Comparison of ENCODE assay signal across 11 cellular contexts in the genomic region with DNA sequence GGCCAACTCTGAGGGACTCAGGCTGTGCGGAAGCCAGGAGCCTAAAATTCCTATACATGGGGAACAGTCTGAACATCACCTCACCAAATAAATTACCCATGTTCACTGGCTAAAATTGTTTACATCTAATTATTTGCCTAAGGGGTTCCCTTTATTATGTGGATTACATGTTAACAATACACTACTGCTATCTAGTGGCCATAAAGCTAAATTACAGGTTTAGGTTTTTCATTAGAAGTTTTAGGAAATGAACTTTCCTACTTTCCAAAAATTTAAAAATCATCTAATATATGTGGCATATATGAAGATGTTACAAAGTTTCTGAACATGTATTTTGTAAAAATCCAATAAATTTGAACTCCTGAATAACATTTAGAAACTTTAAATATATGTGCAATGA. TPM values are rescaled to one million over a fixed set of nuclear protein-coding genes. Genes with fewer than 3 reads are reported as not detected.
A peak's percentile ranks its signal among the peaks of the same experiment; 100 is the strongest.
DNase-seq lines count a peak whose midpoint lies in the region; ATAC-seq and TF ChIP-seq lines count a peak whose summit lies in the region.
"Had no signal": no experiment of that assay in that cellular context is flagged by ENCODE, and none has a peak within 500 bp of the region (broad histone marks: within the 10 kb centered on the region; RNA-seq: fewer than 3 reads in every experiment).

No MANE protein-coding gene starts in this region.

- H3K27me3 ChIP-seq in upper lobe of right lung = no peaks in the 10 kb centered on the region

- no peak overlapping the region for H3K27ac Mint-ChIP-seq in chondrocyte (ENCODE audit: unreplicated experiment)
- no peak overlapping the region for H3K27ac Mint-ChIP-seq in progenitor cell of endocrine pancreas
- H3K27ac Mint-ChIP-seq: CD4-positive, alpha-beta T cell; T-cell had no signal

- no peak overlapping the region for H3K27ac ChIP-seq in upper lobe of right lung

- TF ChIP-seq CTCF in LNCAP (IDR thresholded peaks at IDR 0.05) (peak; percentile 62), chondrocyte (IDR thresholded peaks at IDR 0.05) (peak; percentile 73), progenitor cell of endocrine pancreas (IDR thresholded peaks at IDR 0.05; ENCODE audit: unreplicated experiment) (peak; percentile 27), upper lobe of right lung (IDR thresholded peaks at IDR 0.05) (no peak)

- H3K9me3 ChIP-seq in upper lobe of right lung = no peaks in the 10 kb centered on the region

- H3K9me3 Mint-ChIP-seq in chondrocyte (ENCODE audit: low read depth) = peaks cover 3% of the 10 kb centered on the region
- H3K9me3 Mint-ChIP-seq in progenitor cell of endocrine pancreas (ENCODE audit: low read depth) = peaks cover 3% of the 10 kb centered on the region

- H3K4me3 ChIP-seq in upper lobe of right lung = no peak overlapping the region

- peaks cover 3% of the 10 kb centered on the region for H3K4me1 Mint-ChIP-seq in chondrocyte (ENCODE audit: low read depth)
- H3K4me1 Mint-ChIP-seq in progenitor cell of endocrine pancreas (ENCODE audit: low read depth) = peaks cover 3% of the 10 kb centered on the region
- H3K4me1 Mint-ChIP-seq: T-cell had no signal

- H3K4me3 Mint-ChIP-seq in chondrocyte (ENCODE audit: unreplicated experiment) (no peak overlapping the region), progenitor cell of endocrine pancreas (ENCODE audit: low read depth) (no peak overlapping the region)
- H3K4me3 Mint-ChIP-seq: CD4-positive, alpha-beta T cell; T-cell had no signal

- no peaks in the 10 kb centered on the region for H3K4me1 ChIP-seq in upper lobe of right lung

- no peak for ATAC-seq in HG03097 (IDR thresholded peaks at IDR 0.05; ENCODE audit: low FRiP score, unreplicated experiment)
- no peak for ATAC-seq in upper lobe of right lung
- ATAC-seq: T-cell had no signal

- H3K27me3 Mint-ChIP-seq in chondrocyte (ENCODE audit: low read depth) (no peaks in the 10 kb centered on the region), progenitor cell of endocrine pancreas (no peaks in the 10 kb centered on the region)
- H3K27me3 Mint-ChIP-seq: CD4-positive, alpha-beta T cell had no signal

- DNase-seq in SKM-1 treated with dmso at 0.1 percent for 144 hours (lab: John Stamatoyannopoulos, UW; ENCODE audit: unreplicated experiment) (peak; percentile 4), SKM-1 (lab: John Stamatoyannopoulos, UW; ENCODE audit: unreplicated experiment) (no peak), chondrocyte (ENCODE audit: low spot score) (no peak), progenitor cell of endocrine pancreas (ENCODE audit: low spot score, unreplicated experiment) (no peak), upper lobe of right lung (no peak)
- DNase-seq in stimulated activated CD4-positive, alpha-beta T cell treated with anti-CD3 and anti-CD28 coated beads, Interleukin-15, amount 100 ng/mL, for 24 hours = no peak
- DNase-seq: activated CD8-positive, alpha-beta memory T cell treated with anti-CD3 and anti-CD28 coated beads for 24 hours; CD4-positive, alpha-beta T cell; T-cell had no signal

- H3K36me3 Mint-ChIP-seq in chondrocyte (ENCODE audit: low read depth) = peaks cover 51% of the 10 kb centered on the region
- no peaks in the 10 kb centered on the region for H3K36me3 Mint-ChIP-seq in progenitor cell of endocrine pancreas (ENCODE audit: insufficient read depth)
- H3K36me3 Mint-ChIP-seq: T-cell had no signal

- intact Hi-C loops in upper lobe of right lung (cut with DNase I) = no loop called here

- no peaks in the 10 kb centered on the region for H3K36me3 ChIP-seq in upper lobe of right lung

RNA-seq across cellular contexts. Expression of a gene that starts 40.3 kb away (rescaled TPM):
- total RNA-seq in chondrocyte (46.5 to 86.6 TPM (median 47.7 TPM) in 3 replicates), progenitor cell of endocrine pancreas (1.3 and 1.7 TPM in 2 replicates), upper lobe of right lung (9.0 TPM)
- total RNA-seq: CD4-positive, alpha-beta T cell had no signal
